8 cellular contexts compared by ENCODE assay signal in genomic region chr7:135168489-135169140, GRCh38. TPM values are rescaled to one million over a fixed set of nuclear protein-coding genes. Genes with fewer than 3 reads are reported as not detected.
DNase-seq lines count a peak whose midpoint lies in the region; ATAC-seq and TF ChIP-seq lines count a peak whose summit lies in the region.

No MANE protein-coding gene starts in this region.

- CTCF ChIA-PET in activated B cell treated with CpG ODN at 0.5 μM for 24 hours (lab: Charles Lee) = interaction anchor here (0.8 to 3.6 kb wide), 9 partner anchors 9 to 393 kb away, joined by 3 to 51 read pairs (median 5); partner anchors contain the start of genes AGBL3 and TMEM140
- CTCF ChIA-PET in GM10248 (lab: Yijun Ruan, JAX) = interaction anchor here (0.9 to 5.0 kb wide), 18 partner anchors 8 to 535 kb away, joined by 3 to 40 read pairs (median 10); partner anchors contain the start of genes AGBL3 and TMEM140

- H3K27ac ChIP-seq in stomach smooth muscle (ENCODE audit: low read length) (peak overlapping the region; percentile 37), foreskin keratinocyte (no peak overlapping the region)

- peak overlapping the region; percentile 92 for H3K27ac Mint-ChIP-seq in T-helper 1 cell treated with Interleukin-12 subunit alpha and Interleukin-12 subunit beta and Interleukin-4 antibody, amounts not matched to agents 30 μg/mL and 1 μg/mL, for 36 hours
- H3K27ac Mint-ChIP-seq in activated B cell treated with CpG ODN at 0.5 μM for 24 hours (peak overlapping the region; percentile 95), glutamatergic neuron (ENCODE audit: unreplicated experiment) (no peak overlapping the region)

- peak overlapping the region in 1 of 2 donors; percentile 15 for H3K4me3 ChIP-seq in stomach smooth muscle (ENCODE audit: low read length in 2 of 2)

- H3K36me3 Mint-ChIP-seq in T-helper 1 cell treated with Interleukin-12 subunit alpha and Interleukin-12 subunit beta and Interleukin-4 antibody, amounts not matched to agents 30 μg/mL and 1 μg/mL, for 36 hours (ENCODE audit: low read depth) = peaks cover 24% of the 10 kb centered on the region
- H3K36me3 Mint-ChIP-seq in activated B cell treated with CpG ODN at 0.5 μM for 24 hours (ENCODE audit: low read depth) = peaks cover 59% of the 10 kb centered on the region
- H3K36me3 Mint-ChIP-seq in glutamatergic neuron (ENCODE audit: unreplicated experiment) = peaks cover 6% of the 10 kb centered on the region

- peaks cover 26 to 36% of the 10 kb centered on the region in 2 donors for H3K36me3 ChIP-seq in stomach smooth muscle (ENCODE audit: control insufficient read depth in 2 of 2, insufficient read depth in 2 of 2, low read length in 2 of 2)

- H3K9me3 ChIP-seq in stomach smooth muscle (ENCODE audit: control insufficient read depth in 2 of 2, low read length in 2 of 2) = no peaks in the 10 kb centered on the region

- intact Hi-C loops in activated B cell treated with CpG ODN at 0.5 μM for 24 hours (cut with micrococcal nuclease) = no loop called here

- DNase-seq in T-helper 1 cell (no peak), activated B cell treated with CpG ODN at 0.5 μM for 24 hours (no peak), glutamatergic neuron (no peak), cerebellar cortex (ENCODE audit: low spot score) (no peak), GM10248 (ENCODE audit: extremely low spot score) (no peak), foreskin keratinocyte (no peak)

- H3K27me3 ChIP-seq in stomach smooth muscle (ENCODE audit: control insufficient read depth in 1 of 2, insufficient read depth in 2 of 2, low read length in 2 of 2) (no peaks in the 10 kb centered on the region), foreskin keratinocyte (no peaks in the 10 kb centered on the region)

- POLR2A ChIA-PET in activated B cell treated with CpG ODN at 0.5 μM for 24 hours (lab: Charles Lee) (interaction anchor here (0.7 to 6.0 kb wide), 8 partner anchors 9 to 736 kb away, joined by 3 to 125 read pairs (median 57); partner anchors contain the start of genes AGBL3, TMEM140 and WDR91), GM10248 (lab: Yijun Ruan, JAX) (interaction anchor here (1.2 kb wide), 1 partner anchor 21 kb away, joined by 3 read pairs; the partner anchor contains the start of gene TMEM140)

- peaks cover 44% of the 10 kb centered on the region for H3K4me1 Mint-ChIP-seq in T-helper 1 cell treated with Interleukin-12 subunit alpha and Interleukin-12 subunit beta and Interleukin-4 antibody, amounts not matched to agents 30 μg/mL and 1 μg/mL, for 36 hours (ENCODE audit: low read depth)
- H3K4me1 Mint-ChIP-seq in activated B cell treated with CpG ODN at 0.5 μM for 24 hours = peaks cover 62% of the 10 kb centered on the region
- H3K4me1 Mint-ChIP-seq in glutamatergic neuron (ENCODE audit: low read depth, unreplicated experiment) = peaks cover 9% of the 10 kb centered on the region

- H3K27me3 Mint-ChIP-seq in T-helper 1 cell treated with Interleukin-12 subunit alpha and Interleukin-12 subunit beta and Interleukin-4 antibody, amounts not matched to agents 30 μg/mL and 1 μg/mL, for 36 hours (ENCODE audit: low read depth) = no peaks in the 10 kb centered on the region
- H3K27me3 Mint-ChIP-seq in activated B cell treated with CpG ODN at 0.5 μM for 24 hours = no peaks in the 10 kb centered on the region
- peaks cover 1% of the 10 kb centered on the region for H3K27me3 Mint-ChIP-seq in glutamatergic neuron (ENCODE audit: unreplicated experiment)

- peak overlapping the region; percentile 86 for H3K4me3 Mint-ChIP-seq in T-helper 1 cell treated with Interleukin-12 subunit alpha and Interleukin-12 subunit beta and Interleukin-4 antibody, amounts not matched to agents 30 μg/mL and 1 μg/mL, for 36 hours
- H3K4me3 Mint-ChIP-seq in activated B cell treated with CpG ODN at 0.5 μM for 24 hours (peak overlapping the region; percentile 92), glutamatergic neuron (ENCODE audit: unreplicated experiment) (peak overlapping the region; percentile 93)

- peak overlapping the region in 1 of 2 donors; percentile 51 for H3K9ac ChIP-seq in stomach smooth muscle (ENCODE audit: low read length in 2 of 2)

- TF ChIP-seq CTCF in activated B cell treated with CpG ODN at 0.5 μM for 24 hours (IDR thresholded peaks at IDR 0.05) (no peak), glutamatergic neuron (IDR thresholded peaks at IDR 0.05; ENCODE audit: partially characterized antibody, unreplicated experiment) (no peak), GM10248 (IDR thresholded peaks at IDR 0.05; ENCODE audit: control extremely low read depth, extremely low read depth, low read depth, missing control alignments) (no peak), foreskin keratinocyte (conservative IDR thresholded peaks at IDR 0.05) (no peak)

- no peak for ATAC-seq in activated B cell treated with CpG ODN at 0.5 μM for 24 hours (ENCODE audit: low read depth)
- no peak for ATAC-seq in foreskin keratinocyte

- peaks cover 43% of the 10 kb centered on the region for H3K4me1 ChIP-seq in stomach smooth muscle (ENCODE audit: control insufficient read depth, insufficient read depth, low read length)
- H3K4me1 ChIP-seq in foreskin keratinocyte = peaks cover 9% of the 10 kb centered on the region

- no peaks in the 10 kb centered on the region for H3K9me3 Mint-ChIP-seq in T-helper 1 cell treated with Interleukin-12 subunit alpha and Interleukin-12 subunit beta and Interleukin-4 antibody, amounts not matched to agents 30 μg/mL and 1 μg/mL, for 36 hours
- H3K9me3 Mint-ChIP-seq in activated B cell treated with CpG ODN at 0.5 μM for 24 hours (no peaks in the 10 kb centered on the region), glutamatergic neuron (ENCODE audit: unreplicated experiment) (peaks cover 8% of the 10 kb centered on the region)

RNA-seq across cellular contexts. Expression of gene CYREN, which starts 1.9 kb away (rescaled TPM):
- total RNA-seq in activated B cell treated with CpG ODN at 0.5 μM for 24 hours (78.2 and 79.3 TPM in 2 replicates), glutamatergic neuron (ENCODE audit: unreplicated experiment) (33.3 TPM), foreskin keratinocyte (59.5 and 67.1 TPM in 2 replicates)
- 46.6 and 53.0 TPM in 2 replicates for polyA plus RNA-seq in foreskin keratinocyte

RNA-seq across cellular contexts. Expression of gene TMEM140, which starts 20.7 kb away (rescaled TPM):
- total RNA-seq in activated B cell treated with CpG ODN at 0.5 μM for 24 hours = 18.6 and 20.9 TPM in 2 replicates
- total RNA-seq in glutamatergic neuron (ENCODE audit: unreplicated experiment) = not detected
- 0.07 TPM in 1 of 2 replicates, not detected in the other for total RNA-seq in foreskin keratinocyte
- 0.04 TPM in 1 of 2 replicates, not detected in the other for polyA plus RNA-seq in foreskin keratinocyte

RNA-seq across cellular contexts. Expression of gene WDR91, which starts 42.7 kb away (rescaled TPM):
- total RNA-seq in activated B cell treated with CpG ODN at 0.5 μM for 24 hours (59.5 and 60.1 TPM in 2 replicates), glutamatergic neuron (ENCODE audit: unreplicated experiment) (24.5 TPM), foreskin keratinocyte (17.8 and 21.7 TPM in 2 replicates)
- polyA plus RNA-seq in foreskin keratinocyte = 11.6 and 12.6 TPM in 2 replicates

Comparison
In these comparisons a context has a peak if more than half of its experiments do, and no peak if none do; other contexts are left out.
1. RNA of gene TMEM140, which starts 20.7 kb away (total RNA-seq): 18.6 to 20.9 TPM in activated B cell treated with CpG ODN at 0.5 μM for 24 hours; not detected in glutamatergic neuron (single experiment) and 0.07 TPM in foreskin keratinocyte; every median in the first group is over 10 times any median in the second.
2. Peak in every context shown above with its lines, with median percentiles within 50 percentile points of each other: H3K4me3 Mint-ChIP-seq.